Comparison of ENCODE assay signal across 1 cellular context in genomic region chr17:80068301-80069160, GRCh38.
TF ChIP-seq lines count a peak whose summit lies in the region.

No MANE protein-coding gene starts in this region.

TF ChIP-seq in H1, 55 proteins besides CTCF, POLR2A, EP300 and RAD21:
- TF ChIP-seq ASH2L (IDR thresholded peaks at IDR 0.05; ENCODE audit: low read length) (no peak), ZNF274 (IDR thresholded peaks at IDR 0.05; ENCODE audit: borderline replicate concordance, extremely low read depth, low read length) (no peak), TAF1 (IDR thresholded peaks at IDR 0.05; ENCODE audit: low read depth, low read length) (no peak), ATF2 (IDR thresholded peaks at IDR 0.05; ENCODE audit: low read length) (no peak), SIX5 (IDR thresholded peaks at IDR 0.05; ENCODE audit: low read depth, low read length) (no peak), HDAC2 (IDR thresholded peaks at IDR 0.05; ENCODE audit: borderline replicate concordance in 1 of 2, low read depth in 2 of 2, low read length in 2 of 2) (no peak), CHD7 (IDR thresholded peaks at IDR 0.05; ENCODE audit: insufficient replicate concordance, low read length) (no peak), CREB1 (IDR thresholded peaks at IDR 0.05) (no peak), ATF3 (IDR thresholded peaks at IDR 0.05; ENCODE audit: insufficient read depth, low read depth, low read length) (no peak)
